Comparison of ENCODE assay signal across 9 cellular contexts in genomic region chr4:183506389-183506735, GRCh38. TPM values are rescaled to one million over a fixed set of nuclear protein-coding genes. Genes with fewer than 3 reads are reported as not detected.
DNase-seq lines count a peak whose midpoint lies in the region; ATAC-seq, FAIRE-seq and TF ChIP-seq lines count a peak whose summit lies in the region.
"Had no signal": no experiment of that assay in that cellular context is flagged by ENCODE, and none has a peak within 500 bp of the region (broad histone marks: within the 10 kb centered on the region; RNA-seq: fewer than 3 reads in every experiment).

No MANE protein-coding gene starts in this region.

- no peak overlapping the region for H2BK120ac ChIP-seq in H1 (replicated peaks; ENCODE audit: low read depth, low read length)

- no peak overlapping the region for H2BK20ac ChIP-seq in H1 (ENCODE audit: low read length)

- no peaks in the 10 kb centered on the region for H3K79me1 ChIP-seq in H1 (ENCODE audit: low read depth, low read length)

- H3K9me3 ChIP-seq in NT2/D1 (ENCODE audit: insufficient read depth, low read length) (no peaks in the 10 kb centered on the region), H1 (ENCODE audit: insufficient read depth in 2 of 2, low read depth in 1 of 2, low read length in 1 of 2) (no peaks in the 10 kb centered on the region), neural cell (ENCODE audit: low read length) (no peaks in the 10 kb centered on the region)

- WGBS in H1 (ENCODE audit: extremely low coverage in 1 of 2, insufficient coverage in 1 of 2, insufficient read length in 1 of 2, insufficient replicate concordance in 2 of 2, low coverage in 1 of 2, low lambda C conversion rate in 2 of 2, missing lambda C conversion rate in 1 of 2), 2 experiments: 7% methylated on average over 14 of the region's 14 CpGs; no CpG with 5 or more reads in 1 of the 2 experiments

- no peaks in the 10 kb centered on the region for H3K9me2 ChIP-seq in neural cell (ENCODE audit: insufficient read depth, low read length)

- no peak overlapping the region for H2AK5ac ChIP-seq in H1 (ENCODE audit: low read depth, low read length)

- H3K18ac ChIP-seq in H1 (ENCODE audit: extremely low read depth, low read length): no peak overlapping the region

- H3K4me2 ChIP-seq in H1 (ENCODE audit: insufficient read depth in 1 of 2, low read depth in 2 of 2, low read length in 2 of 2) (peak overlapping the region; percentile 87 to 92), neural cell (ENCODE audit: low read length) (peak overlapping the region; percentile 93)

- H3K56ac ChIP-seq in H1 (replicated peaks; ENCODE audit: insufficient read length, low read depth, low read length): no peak overlapping the region

- peaks cover 10% of the 10 kb centered on the region for H3K23me2 ChIP-seq in H1 (ENCODE audit: low read depth, low read length)

- TF ChIP-seq RAD21 in H1 (IDR thresholded peaks at IDR 0.05 in 1 of 2, conservative IDR thresholded peaks at IDR 0.05 in 1 of 2; ENCODE audit: low read depth in 2 of 2, low read length in 2 of 2) (no peak), neural cell (conservative IDR thresholded peaks at IDR 0.05) (peak; percentile 32)

- peaks cover 3 to 5% of the 10 kb centered on the region in 2 experiments for H4K20me1 ChIP-seq in H1 (replicated peaks in 1 of 2; ENCODE audit: control insufficient read depth in 1 of 2, insufficient read depth in 2 of 2, low read length in 2 of 2)
- no peaks in the 10 kb centered on the region for H4K20me1 ChIP-seq in neural cell (ENCODE audit: insufficient read depth)

- H4K91ac ChIP-seq in H1 (replicated peaks; ENCODE audit: insufficient read length, low read length): no peak overlapping the region

- CTCF ChIA-PET in H1 (lab: Charles Lee; ENCODE audit: partially characterized antibody): interaction anchor here (1.2 kb wide), 1 partner anchor 107 kb away, joined by 3 read pairs; no protein-coding TSS in a partner anchor

- peak overlapping the region; percentile 97; the same call in 1 of the 2 replicates for H4K8ac ChIP-seq in H1 (ENCODE audit: extremely low read depth, insufficient read depth, low read length)

- H2BK5ac ChIP-seq in H1 (ENCODE audit: low read depth, low read length): no peak overlapping the region; the same call in 1 of the 2 replicates

- POLR2A ChIA-PET in H1 (lab: Charles Lee; ENCODE audit: partially characterized antibody): interaction anchor here (0.6 to 3.7 kb wide), 9 partner anchors 9 to 104 kb away, joined by 3 to 22 read pairs (median 4); partner anchors contain the start of gene CDKN2AIP

- H3K9ac ChIP-seq in NT2/D1 (ENCODE audit: insufficient read length, low read depth) (peak overlapping the region; percentile 80), H1 (replicated peaks in 1 of 4; ENCODE audit: extremely low read depth in 1 of 4, low read depth in 3 of 4, low read length in 3 of 4) (peak overlapping the region in 3 of 4 experiments; percentile 86 to 90 (median 89); a peak in 6 of 7 replicates), neural cell (ENCODE audit: low read length) (peak overlapping the region; percentile 87)

- TF ChIP-seq CTCF in C4-2B (conservative IDR thresholded peaks at IDR 0.05): no peak
- no peak for TF ChIP-seq CTCF in H1 (IDR thresholded peaks at IDR 0.05; ENCODE audit: control extremely low read depth in 1 of 3, insufficient read depth in 1 of 3, low read depth in 1 of 3, low read length in 3 of 3)
- TF ChIP-seq CTCF in neural cell (IDR thresholded peaks at IDR 0.05; ENCODE audit: poor library complexity, severe bottlenecking): no peak

- H2BK15ac ChIP-seq in H1 (ENCODE audit: low read length): no peak overlapping the region

- H3K27me3 ChIP-seq in NT2/D1 (ENCODE audit: insufficient read depth, insufficient read length): no peaks in the 10 kb centered on the region
- no peaks in the 10 kb centered on the region for H3K27me3 ChIP-seq in H1 (replicated peaks in 1 of 4; ENCODE audit: control insufficient read depth in 3 of 4, extremely low read depth in 1 of 4, insufficient read depth in 3 of 4, low read length in 3 of 4)
- no peaks in the 10 kb centered on the region for H3K27me3 ChIP-seq in neural cell (ENCODE audit: insufficient read depth, low read depth, low read length)

- no peak overlapping the region for H3K14ac ChIP-seq in H1 (ENCODE audit: insufficient read length)

- no peak overlapping the region for H4K5ac ChIP-seq in H1 (ENCODE audit: insufficient read length, low read depth, low read length)

- H3F3A ChIP-seq in neural cell (ENCODE audit: insufficient read depth, low read length, poor library complexity, severe bottlenecking): peaks cover 5% of the 10 kb centered on the region

- no peaks in the 10 kb centered on the region for H3K4me1 ChIP-seq in NT2/D1 (ENCODE audit: insufficient read depth, insufficient read length)
- peaks cover 0 to 5% (median 1%) of the 10 kb centered on the region in 4 experiments; a peak in 2 of 7 replicates for H3K4me1 ChIP-seq in H1 (replicated peaks in 1 of 4; ENCODE audit: control insufficient read depth in 3 of 4, insufficient read depth in 4 of 4, low read length in 3 of 4)

- peaks cover 11% of the 10 kb centered on the region for H3K36me3 ChIP-seq in NT2/D1 (ENCODE audit: insufficient read depth, insufficient read length, low read length)
- H3K36me3 ChIP-seq in H1 (ENCODE audit: control insufficient read depth in 2 of 4, insufficient read depth in 4 of 4, low read length in 3 of 4): peaks cover 0 to 11% (median 10%) of the 10 kb centered on the region in 4 experiments; a peak in 6 of 8 replicates
- peaks cover 13% of the 10 kb centered on the region for H3K36me3 ChIP-seq in neural cell (ENCODE audit: insufficient read depth, low read length)

- H3K23ac ChIP-seq in H1 (ENCODE audit: insufficient read length): no peak overlapping the region

- no peak overlapping the region for H2BK12ac ChIP-seq in H1 (ENCODE audit: low read depth, low read length)

- no peak for ATAC-seq in GM21515 (IDR thresholded peaks at IDR 0.05; ENCODE audit: unreplicated experiment)

- H2AFZ ChIP-seq in H1 (ENCODE audit: low read length) (no peak overlapping the region), neural cell (ENCODE audit: low read depth, low read length) (peak overlapping the region; percentile 30)

- H3K4me3 ChIP-seq in NT2/D1 (ENCODE audit: insufficient read length, low read depth): peak overlapping the region; percentile 82
- peak overlapping the region; percentile 73 to 100 (median 90) for H3K4me3 ChIP-seq in H1 (ENCODE audit: extremely low read depth in 1 of 4, insufficient read depth in 2 of 4, low read depth in 3 of 4, low read length in 4 of 4)
- H3K4me3 ChIP-seq in neural cell (ENCODE audit: low read length): peak overlapping the region; percentile 100

- TF ChIP-seq EP300 in H1 (IDR thresholded peaks at IDR 0.05; ENCODE audit: borderline replicate concordance in 1 of 2, low read depth in 2 of 2, low read length in 2 of 2): no peak
- no peak for TF ChIP-seq EP300 in neural cell (conservative IDR thresholded peaks at IDR 0.05; ENCODE audit: poor library complexity, severe bottlenecking)

- no peak for TF ChIP-seq POLR2A in H1 (IDR thresholded peaks at IDR 0.05; ENCODE audit: control extremely low read depth in 1 of 2, low read depth in 2 of 2, low read length in 2 of 2)

- H3K27ac ChIP-seq in C4-2B (peak overlapping the region; percentile 85), H1 (ENCODE audit: low read depth, low read length) (peak overlapping the region; percentile 97; the same call in 1 of the 2 replicates), neural cell (ENCODE audit: low read length) (peak overlapping the region; percentile 93)

- H3K79me2 ChIP-seq in H1 (ENCODE audit: control insufficient read depth in 1 of 2, insufficient read depth in 2 of 2, low read length in 2 of 2) (peaks cover 3 to 48% of the 10 kb centered on the region in 2 experiments; a peak in 3 of 4 replicates), neural cell (replicated peaks; ENCODE audit: insufficient read depth, low read length) (peaks cover 36% of the 10 kb centered on the region)

- H3K4ac ChIP-seq in H1 (replicated peaks; ENCODE audit: insufficient read length, low read depth, low read length): no peak overlapping the region

- DNase-seq in NT2/D1 (ENCODE audit: low read depth, low spot score) (no peak), H1 (ENCODE audit: low read depth in 1 of 2, low spot score in 2 of 2) (no peak), RPMI8226 (no peak), NCI-H2171 (lab: John Stamatoyannopoulos, UW) (no peak), cerebellum (ENCODE audit: low spot score) (no peak)
- DNase-seq: SHP77 treated with DMSO at 0.1 percent for 48 hours had no signal

- FAIRE-seq in H1 (lab: Jason Lieb, UNC): no peak

TF ChIP-seq in H1, 55 proteins besides CTCF, POLR2A, EP300 and RAD21:
- TF ChIP-seq SIX5 (IDR thresholded peaks at IDR 0.05; ENCODE audit: low read depth, low read length): no peak
- peak; percentile 91 for TF ChIP-seq SAP30 (IDR thresholded peaks at IDR 0.05; ENCODE audit: insufficient read depth, insufficient replicate concordance, low read length)

TF ChIP-seq in neural cell, 6 proteins besides CTCF, POLR2A, EP300 and RAD21:
- no peak for TF ChIP-seq MXI1 (conservative IDR thresholded peaks at IDR 0.05; ENCODE audit: poor library complexity, severe bottlenecking)
- TF ChIP-seq SMC3 (conservative IDR thresholded peaks at IDR 0.05; ENCODE audit: poor library complexity): peak; percentile 9

RNA-seq across cellular contexts. Expression of gene ING2, which starts 1.5 kb away (rescaled TPM):
- 14.8 and 16.1 TPM in 2 replicates for total RNA-seq in H1 (2021; fragmentation: NEBNext Ultra II Directional; extraction: Animal tissue kit (Norgen Biotek cat#: 25700))
- polyA plus RNA-seq in H1 (2011; rRNA removed) (5.1 and 5.7 TPM in 2 replicates), neural cell (27.2 TPM in 2 replicates)
- 15.3 TPM for polyA plus RNA-seq in H1 (2011; cell fraction: cytosol; rRNA removed)
- polyA plus RNA-seq in H1 (2011; cell fraction: nucleus; rRNA removed): 4.0 TPM
- 15.0 to 20.4 TPM (median 17.0 TPM) in 4 replicates for polyA plus RNA-seq in H1 (2012, experiment 1 of 2)
- 4.2 TPM for polyA plus RNA-seq in H1 (2012, experiment 2 of 2)
- 19.0 TPM for polyA plus RNA-seq in H1 (2013, experiment 1 of 2)
- 20.5 TPM for polyA plus RNA-seq in H1 (2013, experiment 2 of 2)
- 1.9 and 2.3 TPM in 2 replicates for polyA minus RNA-seq in H1 (2011; rRNA and poly(A)+ RNA removed)
- polyA minus RNA-seq in H1 (2011; cell fraction: cytosol; rRNA and poly(A)+ RNA removed): 6.2 TPM
- 5.1 TPM for polyA minus RNA-seq in H1 (2011; cell fraction: nucleus; rRNA and poly(A)+ RNA removed)
- polyA minus RNA-seq in neural cell: 24.6 and 31.8 TPM in 2 replicates
- 17.1 TPM for total RNA-seq in cerebellum
